ENCODE assay signal across 10 cellular contexts in genomic region chr4:98092833-98093439, GRCh38. TPM values are rescaled to one million over a fixed set of nuclear protein-coding genes. Genes with fewer than 3 reads are reported as not detected.
DNase-seq lines count a peak whose midpoint lies in the region; ATAC-seq and TF ChIP-seq lines count a peak whose summit lies in the region.
"Had no signal": no experiment of that assay in that cellular context is flagged by ENCODE, and none has a peak within 500 bp of the region (broad histone marks: within the 10 kb centered on the region; RNA-seq: fewer than 3 reads in every experiment).

No MANE protein-coding gene starts in this region.

- peak; percentile 69 for TF ChIP-seq CTCF in fibroblast of pulmonary artery (IDR thresholded peaks at IDR 0.05; ENCODE audit: low read length, missing control alignments)
- TF ChIP-seq CTCF in left lung (IDR thresholded peaks at IDR 0.05), result peak in 1 of 2 donors; percentile 31

- no peak overlapping the region for H3K27ac ChIP-seq in left lung

- H3K36me3 ChIP-seq in left lung, result no peaks in the 10 kb centered on the region

- no peaks in the 10 kb centered on the region for H3K4me1 ChIP-seq in left lung

- peaks cover 0 to 6% of the 10 kb centered on the region in 2 donors for H3K9me3 ChIP-seq in left lung

- intact Hi-C loops in left lung (cut with DNase I), result no loop called here

- H3K4me3 ChIP-seq in fibroblast of pulmonary artery (replicated peaks; ENCODE audit: low read depth, low read length), result no peak overlapping the region
- H3K4me3 ChIP-seq in left lung, result no peak overlapping the region

- H3K27me3 ChIP-seq in left lung, result no peaks in the 10 kb centered on the region

- ATAC-seq in GM21825 (IDR thresholded peaks at IDR 0.05; ENCODE audit: unreplicated experiment), result no peak
- no peak for ATAC-seq in GM21390 (IDR thresholded peaks at IDR 0.05; ENCODE audit: unreplicated experiment)
- no peak for ATAC-seq in left lung
- ATAC-seq: esophagus mucosa had no signal

- DNase-seq in A172 (ENCODE audit: low spot score) (peak; percentile 26), G401 (ENCODE audit: low spot score) (peak; percentile 11), OCI-M1 (lab: John Stamatoyannopoulos, UW) (peak; percentile 58), fibroblast of pulmonary artery (ENCODE audit: low read depth) (peak; percentile 38), left lung (no peak), NCI-H2227 treated with DMSO at 0.1 percent for 48 hours (lab: John Stamatoyannopoulos, UW) (no peak)
- DNase-seq: activated CD4-positive, alpha-beta T cell treated with anti-CD3 and anti-CD28 coated beads, Interleukin-2, amount 50 U/mL, for 4 hours had no signal

- in situ Hi-C loops in G401 (cut with HindIII; ENCODE audit: low sequenced_read_pairs), result no loop called here

RNA-seq across cellular contexts. Expression of gene STPG2, which starts 50.3 kb away (rescaled TPM):
- total RNA-seq in A172 (2014; rRNA removed; shearing (Covaris generic)), result 0.19 TPM in 1 of 2 replicates, not detected in the other
- total RNA-seq in G401 (2014; rRNA removed; shearing (Covaris generic)), result 0.12 TPM in 1 of 2 replicates, not detected in the other
- total RNA-seq in left lung, result under 1 TPM; 0.64 to 0.76 TPM

Comparison
In these comparisons a context has a peak if more than half of its experiments do, and no peak if none do; other contexts are left out.
1. DNase-seq: peak in A172 (single experiment), G401 (single experiment), OCI-M1 (single experiment) and fibroblast of pulmonary artery (single experiment); none in left lung (0 of 2) and NCI-H2227 treated with DMSO at 0.1 percent for 48 hours (single experiment).